ENCODE assay signal across 15 cellular contexts in the genomic region with DNA sequence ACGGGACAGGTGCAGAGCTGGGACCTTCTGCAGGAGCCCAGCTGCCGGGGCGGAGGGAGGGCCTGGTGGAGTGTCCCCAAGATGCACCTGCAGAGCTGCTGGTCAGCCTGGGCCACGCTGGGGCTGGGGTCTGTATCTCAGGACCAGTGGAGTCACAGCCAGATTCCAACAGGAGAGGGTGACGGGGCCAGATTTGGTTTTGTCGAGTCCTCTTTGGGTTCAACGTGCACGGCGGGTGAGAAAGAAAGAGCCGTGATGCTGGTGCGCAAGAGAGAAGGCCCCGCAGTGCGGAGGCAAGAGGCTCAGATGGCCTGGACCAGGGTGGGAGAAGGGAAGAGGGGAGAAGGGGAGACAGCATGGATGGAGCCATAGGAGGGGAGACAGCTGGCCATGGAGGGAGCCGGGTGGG.
A peak's percentile ranks its signal among the peaks of the same experiment; 100 is the strongest.
DNase-seq lines count a peak whose midpoint lies in the region; ATAC-seq, FAIRE-seq and TF ChIP-seq lines count a peak whose summit lies in the region.
"Had no signal": no experiment of that assay in that cellular context is flagged by ENCODE, and none has a peak within 500 bp of the region (broad histone marks: within the 10 kb centered on the region; RNA-seq: fewer than 3 reads in every experiment).

No MANE protein-coding gene starts in this region.

- H2BK12ac ChIP-seq in H1 (ENCODE audit: low read depth, low read length) (no peak overlapping the region), neuronal stem cell (ENCODE audit: low read length) (no peak overlapping the region)

- peaks cover 7% of the 10 kb centered on the region for H3K23me2 ChIP-seq in H1 (ENCODE audit: low read depth, low read length)

- DNase-seq in H1 (ENCODE audit: low read depth in 1 of 2, low spot score in 2 of 2) (no peak), neuronal stem cell (ENCODE audit: low spot score) (no peak), spleen (peak; percentile 72), HT-29 (ENCODE audit: low spot score) (no peak)
- DNase-seq in activated naive CD4-positive, alpha-beta T cell treated with Interleukin-2 at 50 U/mL for 16 hours = no peak
- DNase-seq in activated naive CD4-positive, alpha-beta T cell treated with anti-CD3 and anti-CD28 coated beads, Interleukin-2, amount 50 U/mL, for 16 hours = no peak
- DNase-seq: C1 segment of cervical spinal cord; CD4-positive, alpha-beta T cell; DMS153; GF-D8; HCEC 1CT; HFFc6 had no signal

- no peak overlapping the region for H2AK5ac ChIP-seq in H1 (ENCODE audit: low read depth, low read length)
- H2AK5ac ChIP-seq in neuronal stem cell (ENCODE audit: low read depth, low read length) = peak overlapping the region; percentile 41

- H3K4me2 ChIP-seq in H1 (ENCODE audit: insufficient read depth in 1 of 2, low read depth in 2 of 2, low read length in 2 of 2) (no peak overlapping the region), neuronal stem cell (ENCODE audit: insufficient read depth, low read length, poor library complexity, severe bottlenecking) (no peak overlapping the region)

- peaks cover 0 to 3% (median 0%) of the 10 kb centered on the region in 4 experiments; a peak in 1 of 8 replicates for H3K36me3 ChIP-seq in H1 (ENCODE audit: control insufficient read depth in 2 of 4, insufficient read depth in 4 of 4, low read length in 3 of 4)
- H3K36me3 ChIP-seq in neuronal stem cell (replicated peaks in 1 of 2; ENCODE audit: control insufficient read depth in 2 of 2, insufficient read depth in 2 of 2, low read length in 2 of 2) = no peaks in the 10 kb centered on the region
- H3K36me3 ChIP-seq in spleen = no peaks in the 10 kb centered on the region

- H2BK15ac ChIP-seq in H1 (ENCODE audit: low read length) = no peak overlapping the region
- H2BK15ac ChIP-seq in neuronal stem cell (ENCODE audit: low read length) = no peak overlapping the region

- FAIRE-seq in H1 (lab: Jason Lieb, UNC) = no peak
- FAIRE-seq: A204.1 had no signal

- no peak overlapping the region for H3K23ac ChIP-seq in H1 (ENCODE audit: insufficient read length)
- H3K23ac ChIP-seq in neuronal stem cell (ENCODE audit: low read depth, low read length, poor library complexity) = no peak overlapping the region

- WGBS in H1 (ENCODE audit: extremely low coverage in 1 of 2, insufficient coverage in 1 of 2, insufficient read length in 1 of 2, insufficient replicate concordance in 2 of 2, low coverage in 1 of 2, low lambda C conversion rate in 2 of 2, missing lambda C conversion rate in 1 of 2), 2 experiments = 86% methylated on average over 9 of the region's 14 CpGs; no CpG with 5 or more reads in 1 of the 2 experiments
- no CpG with 5 or more reads among the region's 14 CpGs for WGBS in neuronal stem cell (ENCODE audit: extremely low coverage in 2 of 2, insufficient read length in 2 of 2, insufficient replicate concordance in 1 of 2), 2 donors
- 85 to 93% (median 91%) methylated on average over 13 to 14 of the region's 14 CpGs for WGBS in spleen, 5 donors

- H3K18ac ChIP-seq in H1 (ENCODE audit: extremely low read depth, low read length) (no peak overlapping the region), neuronal stem cell (ENCODE audit: low read length) (no peak overlapping the region)

- TF ChIP-seq POLR2A in H1 (IDR thresholded peaks at IDR 0.05; ENCODE audit: control extremely low read depth in 1 of 2, low read depth in 2 of 2, low read length in 2 of 2) (no peak), spleen (IDR thresholded peaks at IDR 0.05) (no peak)

- intact Hi-C loops in spleen (cut with DNase I; ENCODE audit: low total_unique reads) = no loop called here

- no peaks in the 10 kb centered on the region; a peak in 1 of 4 replicates for H3K79me2 ChIP-seq in H1 (ENCODE audit: control insufficient read depth in 1 of 2, insufficient read depth in 2 of 2, low read length in 2 of 2)

- TF ChIP-seq CTCF in H1 (IDR thresholded peaks at IDR 0.05; ENCODE audit: control extremely low read depth in 1 of 3, insufficient read depth in 1 of 3, low read depth in 1 of 3, low read length in 3 of 3) (no peak), spleen (IDR thresholded peaks at IDR 0.05 in 8 of 11, conservative IDR thresholded peaks at IDR 0.05 in 3 of 11) (no peak)

- H3K4ac ChIP-seq in H1 (replicated peaks; ENCODE audit: insufficient read length, low read depth, low read length) (no peak overlapping the region), neuronal stem cell (ENCODE audit: low read length) (no peak overlapping the region)

- no peak overlapping the region for H3K56ac ChIP-seq in H1 (replicated peaks; ENCODE audit: insufficient read length, low read depth, low read length)

- H3K27me3 ChIP-seq in H1 (replicated peaks in 1 of 4; ENCODE audit: control insufficient read depth in 3 of 4, extremely low read depth in 1 of 4, insufficient read depth in 3 of 4, low read length in 3 of 4) (no peaks in the 10 kb centered on the region), neuronal stem cell (ENCODE audit: control insufficient read depth in 3 of 3, insufficient read depth in 3 of 3, low read depth in 1 of 3, low read length in 3 of 3) (no peaks in the 10 kb centered on the region), spleen (replicated peaks in 1 of 7) (no peaks in the 10 kb centered on the region)

- H2BK5ac ChIP-seq in H1 (ENCODE audit: low read depth, low read length) = no peak overlapping the region
- H2BK5ac ChIP-seq in neuronal stem cell (ENCODE audit: low read length) = no peak overlapping the region

- no peak overlapping the region for H4K91ac ChIP-seq in H1 (replicated peaks; ENCODE audit: insufficient read length, low read length)
- no peak overlapping the region for H4K91ac ChIP-seq in neuronal stem cell (ENCODE audit: low read depth, low read length, poor library complexity)

- H3K9ac ChIP-seq in H1 (replicated peaks in 1 of 4; ENCODE audit: extremely low read depth in 1 of 4, low read depth in 3 of 4, low read length in 3 of 4) = no peak overlapping the region
- no peak overlapping the region for H3K9ac ChIP-seq in neuronal stem cell (ENCODE audit: low read depth, low read length, poor library complexity)

- CTCF ChIA-PET in H1 (lab: Charles Lee; ENCODE audit: partially characterized antibody) = no interaction called here

- H2BK20ac ChIP-seq in H1 (ENCODE audit: low read length) = no peak overlapping the region

- H3K9me3 ChIP-seq in H1 (ENCODE audit: insufficient read depth in 2 of 2, low read depth in 1 of 2, low read length in 1 of 2) (peaks cover 26 to 62% of the 10 kb centered on the region in 2 experiments), iPS-18c (ENCODE audit: control insufficient read depth, insufficient read depth, low read length) (peaks cover 59% of the 10 kb centered on the region), neuronal stem cell (replicated peaks in 1 of 2; ENCODE audit: control insufficient read depth in 2 of 2, insufficient read depth in 1 of 2, low read depth in 1 of 2, low read length in 2 of 2) (peaks cover 0 to 18% of the 10 kb centered on the region in 2 donors), spleen (peaks cover 0 to 90% (median 32%) of the 10 kb centered on the region in 8 donors)

- H2BK120ac ChIP-seq in H1 (replicated peaks; ENCODE audit: low read depth, low read length) (no peak overlapping the region), neuronal stem cell (ENCODE audit: low read depth, low read length) (no peak overlapping the region)

- peak overlapping the region; percentile 28; the same call in 1 of the 2 replicates for H4K8ac ChIP-seq in H1 (ENCODE audit: extremely low read depth, insufficient read depth, low read length)
- H4K8ac ChIP-seq in neuronal stem cell (ENCODE audit: low read depth, low read length) = no peak overlapping the region

- POLR2A ChIA-PET in H1 (lab: Charles Lee; ENCODE audit: partially characterized antibody) = no interaction called here

- H4K20me1 ChIP-seq in H1 (replicated peaks in 1 of 2; ENCODE audit: control insufficient read depth in 1 of 2, insufficient read depth in 2 of 2, low read length in 2 of 2) = peaks cover 0 to 7% of the 10 kb centered on the region in 2 experiments

- TF ChIP-seq EP300 in H1 (IDR thresholded peaks at IDR 0.05; ENCODE audit: borderline replicate concordance in 1 of 2, low read depth in 2 of 2, low read length in 2 of 2) = no peak

- H3K27ac ChIP-seq in H1 (ENCODE audit: low read depth, low read length) = no peak overlapping the region
- H3K27ac ChIP-seq in neuronal stem cell (replicated peaks; ENCODE audit: low read length) = no peak overlapping the region
- H3K27ac ChIP-seq in spleen = no peak overlapping the region

- no peak for ATAC-seq in HG03108 (IDR thresholded peaks at IDR 0.05; ENCODE audit: unreplicated experiment)

- no peak overlapping the region for H3K4me3 ChIP-seq in H1 (ENCODE audit: extremely low read depth in 1 of 4, insufficient read depth in 2 of 4, low read depth in 3 of 4, low read length in 4 of 4)
- H3K4me3 ChIP-seq in iPS-18c (ENCODE audit: insufficient read depth, low read depth, low read length) = peak overlapping the region; percentile 20; the same call in 1 of the 2 replicates
- no peak overlapping the region for H3K4me3 ChIP-seq in neuronal stem cell (ENCODE audit: low read length in 2 of 2)
- H3K4me3 ChIP-seq in spleen = no peak overlapping the region

- no peak overlapping the region for H3K14ac ChIP-seq in H1 (ENCODE audit: insufficient read length)
- no peak overlapping the region for H3K14ac ChIP-seq in neuronal stem cell (ENCODE audit: low read length)

- H3K4me1 ChIP-seq in H1 (replicated peaks in 1 of 4; ENCODE audit: control insufficient read depth in 3 of 4, insufficient read depth in 4 of 4, low read length in 3 of 4) (no peaks in the 10 kb centered on the region; a peak in 1 of 7 replicates), neuronal stem cell (ENCODE audit: control insufficient read depth in 2 of 2, insufficient read depth in 1 of 2, low read depth in 1 of 2, low read length in 2 of 2) (peaks cover 0 to 4% of the 10 kb centered on the region in 2 donors), spleen (no peaks in the 10 kb centered on the region)

- TF ChIP-seq RAD21 in H1 (IDR thresholded peaks at IDR 0.05 in 1 of 2, conservative IDR thresholded peaks at IDR 0.05 in 1 of 2; ENCODE audit: low read depth in 2 of 2, low read length in 2 of 2) = no peak

- H4K5ac ChIP-seq in H1 (ENCODE audit: insufficient read length, low read depth, low read length) = no peak overlapping the region

- H3K79me1 ChIP-seq in H1 (ENCODE audit: low read depth, low read length) (peaks cover 4% of the 10 kb centered on the region), neuronal stem cell (ENCODE audit: low read depth, low read length) (no peaks in the 10 kb centered on the region)

- no peak overlapping the region for H2AFZ ChIP-seq in H1 (ENCODE audit: low read length)
- no peak overlapping the region for H2AFZ ChIP-seq in neuronal stem cell (ENCODE audit: low read length)

TF ChIP-seq in H1, 55 proteins besides CTCF, POLR2A, EP300 and RAD21 (continues in another document):
- no peak for TF ChIP-seq SP2 (IDR thresholded peaks at IDR 0.05; ENCODE audit: low read length)
